ENCODE assay signal across 8 cellular contexts in genomic region chr12:93569656-93570551, GRCh38. TPM values are rescaled to one million over a fixed set of nuclear protein-coding genes. Genes with fewer than 3 reads are reported as not detected.
DNase-seq lines count a peak whose midpoint lies in the region; TF ChIP-seq lines count a peak whose summit lies in the region.

No MANE protein-coding gene starts in this region.

- POLR2A ChIA-PET in GM10248 (lab: Yijun Ruan, JAX): interaction anchor here (0.7 kb wide), 1 partner anchor 125 kb away, joined by 3 read pairs; no protein-coding TSS in a partner anchor
- POLR2A ChIA-PET in HEK293T (lab: Yijun Ruan, JAX): interaction anchor here (0.8 to 1.3 kb wide), 5 partner anchors 13 to 532 kb away, joined by 3 to 4 read pairs (median 4); partner anchors contain the start of gene CRADD

- H3K9ac ChIP-seq in skeletal muscle satellite cell (ENCODE audit: low read depth, low read length): peak overlapping the region; percentile 84

- CTCF ChIA-PET in GM10248 (lab: Yijun Ruan, JAX): interaction anchor here (0.6 to 7.8 kb wide), 32 partner anchors 10 to 962 kb away, joined by 3 to 123 read pairs (median 4); partner anchors contain the start of genes CRADD and MRPL42
- CTCF ChIA-PET in HEK293T (lab: Yijun Ruan, JAX): interaction anchor here (0.5 to 2.1 kb wide), 12 partner anchors 23 to 532 kb away, joined by 3 to 14 read pairs (median 4); no protein-coding TSS in a partner anchor

- peaks cover 5% of the 10 kb centered on the region for H3K27me3 ChIP-seq in skeletal muscle satellite cell (ENCODE audit: control insufficient read depth, insufficient read depth, low read length)

- peak; percentile 86 for DNase-seq in GM10248 (ENCODE audit: extremely low spot score)
- peak; percentile 84 for DNase-seq in HEK293T (ENCODE audit: extremely low spot score)
- DNase-seq in NCI-H1105 (lab: John Stamatoyannopoulos, UW): peak; percentile 82
- DNase-seq in UCSD-AML1 (lab: John Stamatoyannopoulos, UW; ENCODE audit: unreplicated experiment): peak; percentile 85
- peak; percentile 54 for DNase-seq in brain pericyte (ENCODE audit: low read depth, low spot score)
- no peak for DNase-seq in GOT3 (lab: John Stamatoyannopoulos, UW)

- peak; percentile 76 for TF ChIP-seq CTCF in GM10248 (IDR thresholded peaks at IDR 0.05; ENCODE audit: control extremely low read depth, extremely low read depth, low read depth, missing control alignments)

- peak overlapping the region; percentile 94 for H3K4me3 ChIP-seq in iPS-18c (ENCODE audit: insufficient read depth, low read depth, low read length)
- H3K4me3 ChIP-seq in skeletal muscle satellite cell (ENCODE audit: low read length): peak overlapping the region; percentile 94

- peaks cover 12% of the 10 kb centered on the region for H3K4me1 ChIP-seq in skeletal muscle satellite cell (ENCODE audit: control insufficient read depth, insufficient read depth, low read length)

- peak overlapping the region; percentile 98 for H3K4me2 ChIP-seq in skeletal muscle satellite cell (ENCODE audit: low read length)

- H3K9me3 ChIP-seq in iPS-18c (ENCODE audit: control insufficient read depth, insufficient read depth, low read length): no peaks in the 10 kb centered on the region
- no peaks in the 10 kb centered on the region for H3K9me3 ChIP-seq in skeletal muscle satellite cell (replicated peaks; ENCODE audit: low read length)

- peaks cover 2% of the 10 kb centered on the region for H3K36me3 ChIP-seq in skeletal muscle satellite cell (ENCODE audit: insufficient read depth, low read length)

TF ChIP-seq in HEK293T, 16 proteins besides CTCF, POLR2A, EP300 and RAD21:
- TF ChIP-seq FOXM1 (IDR thresholded peaks at IDR 0.05; ENCODE audit: borderline replicate concordance) (no peak), L3MBTL2 (conservative IDR thresholded peaks at IDR 0.05) (no peak), ZNF384 (IDR thresholded peaks at IDR 0.05) (no peak), FOXA1 (IDR thresholded peaks at IDR 0.05) (no peak), LEF1 (IDR thresholded peaks at IDR 0.05; ENCODE audit: borderline replicate concordance) (no peak), ARNT (IDR thresholded peaks at IDR 0.05) (no peak)

RNA-seq across cellular contexts. Expression of gene SOCS2, which starts 2.6 kb away (rescaled TPM):
- 15.9 and 21.5 TPM in 2 replicates for total RNA-seq in skeletal muscle satellite cell (2012; rRNA removed)
